Comparison of ENCODE assay signal across 16 cellular contexts in genomic region chr2:141654311-141654710, GRCh38.
A peak's percentile ranks its signal among the peaks of the same experiment; 100 is the strongest.
DNase-seq lines count a peak whose midpoint lies in the region; FAIRE-seq and TF ChIP-seq lines count a peak whose summit lies in the region.
"Had no signal": no experiment of that assay in that cellular context is flagged by ENCODE, and none has a peak within 500 bp of the region (broad histone marks: within the 10 kb centered on the region; RNA-seq: fewer than 3 reads in every experiment).

No MANE protein-coding gene starts in this region.

- TF ChIP-seq RAD21 in H1 (IDR thresholded peaks at IDR 0.05 in 1 of 2, conservative IDR thresholded peaks at IDR 0.05 in 1 of 2; ENCODE audit: low read depth in 2 of 2, low read length in 2 of 2) = no peak

- POLR2A ChIA-PET in H1 (lab: Charles Lee; ENCODE audit: partially characterized antibody) = no interaction called here

- no peak overlapping the region for H2AK5ac ChIP-seq in H1 (ENCODE audit: low read depth, low read length)

- H3K9ac ChIP-seq in H1 (replicated peaks in 1 of 4; ENCODE audit: extremely low read depth in 1 of 4, low read depth in 3 of 4, low read length in 3 of 4) = no peak overlapping the region
- H3K9ac ChIP-seq: GM23248 had no signal

- no peak overlapping the region for H3K56ac ChIP-seq in H1 (replicated peaks; ENCODE audit: insufficient read length, low read depth, low read length)

- H3K79me2 ChIP-seq in H1 (ENCODE audit: control insufficient read depth in 1 of 2, insufficient read depth in 2 of 2, low read length in 2 of 2) = no peaks in the 10 kb centered on the region

- no peak for TF ChIP-seq EP300 in H1 (IDR thresholded peaks at IDR 0.05; ENCODE audit: borderline replicate concordance in 1 of 2, low read depth in 2 of 2, low read length in 2 of 2)

- H3K4ac ChIP-seq in H1 (replicated peaks; ENCODE audit: insufficient read length, low read depth, low read length) = no peak overlapping the region

- H3K36me3 ChIP-seq in H1 (ENCODE audit: control insufficient read depth in 2 of 4, insufficient read depth in 4 of 4, low read length in 3 of 4) (no peaks in the 10 kb centered on the region), breast epithelium (no peaks in the 10 kb centered on the region)

- H2BK120ac ChIP-seq in H1 (replicated peaks; ENCODE audit: low read depth, low read length) = no peak overlapping the region

- no peaks in the 10 kb centered on the region for H3K79me1 ChIP-seq in H1 (ENCODE audit: low read depth, low read length)

- CTCF ChIA-PET in H1 (lab: Charles Lee; ENCODE audit: partially characterized antibody) = interaction anchor here (0.6 to 0.8 kb wide), 2 partner anchors 14 to 344 kb away, joined by 3 read pairs; no protein-coding TSS in a partner anchor

- no peak overlapping the region for H4K91ac ChIP-seq in H1 (replicated peaks; ENCODE audit: insufficient read length, low read length)

- no peaks in the 10 kb centered on the region for H3K4me1 ChIP-seq in H1 (replicated peaks in 1 of 4; ENCODE audit: control insufficient read depth in 3 of 4, insufficient read depth in 4 of 4, low read length in 3 of 4)
- no peaks in the 10 kb centered on the region for H3K4me1 ChIP-seq in breast epithelium

- DNase-seq in NCI-H2171 (lab: John Stamatoyannopoulos, UW) = peak; percentile 12
- peak; percentile 2 for DNase-seq in NCI-H69 (lab: John Stamatoyannopoulos, UW)
- DNase-seq in H1 (ENCODE audit: low read depth in 1 of 2, low spot score in 2 of 2) = no peak
- DNase-seq in glomerular visceral epithelial cell (ENCODE audit: extremely low spot score) = no peak
- no peak for DNase-seq in GM10266 (ENCODE audit: extremely low spot score)
- no peak for DNase-seq in breast epithelium (ENCODE audit: low spot score in 2 of 2)
- DNase-seq: Calu3; CD4-positive, alpha-beta memory T cell; COR-L47; DMS53; DMS79 treated with DMSO at 0.1 percent for 48 hours; GM23248; H9 had no signal

- 0 out of 2 replicates have a peak overlapping the region, but pooled peaks have one; percentile 3 for H2AFZ ChIP-seq in H1 (ENCODE audit: low read length)
- H2AFZ ChIP-seq: GM23248 had no signal

- H4K5ac ChIP-seq in H1 (ENCODE audit: insufficient read length, low read depth, low read length) = no peak overlapping the region

- no peak overlapping the region for H3K27ac ChIP-seq in H1 (ENCODE audit: low read depth, low read length)
- no peak overlapping the region for H3K27ac ChIP-seq in breast epithelium
- H3K27ac ChIP-seq: GM23248 had no signal

- no peak overlapping the region for H2BK12ac ChIP-seq in H1 (ENCODE audit: low read depth, low read length)

- 79% methylated on average over 1 of the region's 1 CpG; no CpG with 5 or more reads in 1 of the 2 experiments for WGBS in H1 (ENCODE audit: extremely low coverage in 1 of 2, insufficient coverage in 1 of 2, insufficient read length in 1 of 2, insufficient replicate concordance in 2 of 2, low coverage in 1 of 2, low lambda C conversion rate in 2 of 2, missing lambda C conversion rate in 1 of 2), 2 experiments

- TF ChIP-seq CTCF in H1 (IDR thresholded peaks at IDR 0.05; ENCODE audit: control extremely low read depth in 1 of 3, insufficient read depth in 1 of 3, low read depth in 1 of 3, low read length in 3 of 3) (no peak), GM10266 (IDR thresholded peaks at IDR 0.05; ENCODE audit: control insufficient read depth, insufficient read depth, low read depth, missing control alignments) (no peak), breast epithelium (IDR thresholded peaks at IDR 0.05) (no peak)

- no peak overlapping the region for H4K8ac ChIP-seq in H1 (ENCODE audit: extremely low read depth, insufficient read depth, low read length)

- H2BK20ac ChIP-seq in H1 (ENCODE audit: low read length) = no peak overlapping the region

- no peak overlapping the region for H2BK15ac ChIP-seq in H1 (ENCODE audit: low read length)

- H2BK5ac ChIP-seq in H1 (ENCODE audit: low read depth, low read length) = no peak overlapping the region

- no peaks in the 10 kb centered on the region for H3K9me3 ChIP-seq in H1 (ENCODE audit: insufficient read depth in 2 of 2, low read depth in 1 of 2, low read length in 1 of 2)
- no peaks in the 10 kb centered on the region for H3K9me3 ChIP-seq in breast epithelium

- H3K23me2 ChIP-seq in H1 (ENCODE audit: low read depth, low read length) = no peaks in the 10 kb centered on the region

- no peak overlapping the region for H3K23ac ChIP-seq in H1 (ENCODE audit: insufficient read length)

- intact Hi-C loops in breast epithelium (cut with DNase I; ENCODE audit: low total_unique reads) = no loop called here

- TF ChIP-seq POLR2A in H1 (IDR thresholded peaks at IDR 0.05; ENCODE audit: control extremely low read depth in 1 of 2, low read depth in 2 of 2, low read length in 2 of 2) (no peak), breast epithelium (IDR thresholded peaks at IDR 0.05) (no peak)

- H3K4me3 ChIP-seq in H1 (ENCODE audit: extremely low read depth in 1 of 4, insufficient read depth in 2 of 4, low read depth in 3 of 4, low read length in 4 of 4) (no peak overlapping the region), breast epithelium (no peak overlapping the region)
- H3K4me3 ChIP-seq: GM12878, GM23248 had no signal

- H3K27me3 ChIP-seq in H1 (replicated peaks in 1 of 4; ENCODE audit: control insufficient read depth in 3 of 4, extremely low read depth in 1 of 4, insufficient read depth in 3 of 4, low read length in 3 of 4) (no peaks in the 10 kb centered on the region), breast epithelium (no peaks in the 10 kb centered on the region)

- FAIRE-seq in H1 (lab: Jason Lieb, UNC) = no peak
- FAIRE-seq: G401.6, GM12878, GM19239 had no signal

- no peak overlapping the region for H3K14ac ChIP-seq in H1 (ENCODE audit: insufficient read length)

- H3K4me2 ChIP-seq in H1 (ENCODE audit: insufficient read depth in 1 of 2, low read depth in 2 of 2, low read length in 2 of 2) = no peak overlapping the region

- H4K20me1 ChIP-seq in H1 (replicated peaks in 1 of 2; ENCODE audit: control insufficient read depth in 1 of 2, insufficient read depth in 2 of 2, low read length in 2 of 2) = no peaks in the 10 kb centered on the region

- H3K18ac ChIP-seq in H1 (ENCODE audit: extremely low read depth, low read length) = no peak overlapping the region

TF ChIP-seq in H1, 55 proteins besides CTCF, POLR2A, EP300 and RAD21:
- TF ChIP-seq TCF12 (IDR thresholded peaks at IDR 0.05; ENCODE audit: low read depth, low read length) (no peak), CTBP2 (IDR thresholded peaks at IDR 0.05; ENCODE audit: borderline replicate concordance, insufficient read depth, insufficient read length, low read length) (no peak), YY1 (IDR thresholded peaks at IDR 0.05; ENCODE audit: low read depth, low read length) (no peak), PHF8 (conservative IDR thresholded peaks at IDR 0.05; ENCODE audit: low read depth, low read length) (no peak)

Comparison
In these comparisons a context has a peak if more than half of its experiments do, and no peak if none do; other contexts are left out.
1. DNase-seq: peak in NCI-H2171 (single experiment) and NCI-H69 (single experiment); none in H1 (0 of 2), glomerular visceral epithelial cell (single experiment), GM10266 (single experiment) and breast epithelium (0 of 2).